ENCODE assay signal across 12 cellular contexts in genomic region chr10:119360181-119360921, GRCh38.
DNase-seq lines count a peak whose midpoint lies in the region; ATAC-seq lines count a peak whose summit lies in the region.
"Had no signal": no experiment of that assay in that cellular context is flagged by ENCODE, and none has a peak within 500 bp of the region (broad histone marks: within the 10 kb centered on the region; RNA-seq: fewer than 3 reads in every experiment).

No MANE protein-coding gene starts in this region.

- POLR2A ChIA-PET in naive thymus-derived CD8-positive, alpha-beta T cell (lab: Charles Lee) = no interaction called here

- peaks cover 23% of the 10 kb centered on the region for H3K4me1 Mint-ChIP-seq in central memory CD8-positive, alpha-beta T cell
- H3K4me1 Mint-ChIP-seq in naive thymus-derived CD8-positive, alpha-beta T cell = peaks cover 9 to 26% (median 11%) of the 10 kb centered on the region in 4 donors

- no peak overlapping the region for H3K4me3 Mint-ChIP-seq in central memory CD8-positive, alpha-beta T cell
- no peak overlapping the region for H3K4me3 Mint-ChIP-seq in naive thymus-derived CD8-positive, alpha-beta T cell

- H3K36me3 Mint-ChIP-seq in central memory CD8-positive, alpha-beta T cell (ENCODE audit: insufficient read depth) = peaks cover 2% of the 10 kb centered on the region
- H3K36me3 Mint-ChIP-seq in naive thymus-derived CD8-positive, alpha-beta T cell = peaks cover 5 to 24% (median 14%) of the 10 kb centered on the region in 3 donors

- no peaks in the 10 kb centered on the region for H3K27me3 Mint-ChIP-seq in central memory CD8-positive, alpha-beta T cell
- H3K27me3 Mint-ChIP-seq in naive thymus-derived CD8-positive, alpha-beta T cell = no peaks in the 10 kb centered on the region

- H3K27ac Mint-ChIP-seq in central memory CD8-positive, alpha-beta T cell (ENCODE audit: low read depth) = peak overlapping the region; percentile 75
- peak overlapping the region in 1 of 10 donors; percentile 58 for H3K27ac Mint-ChIP-seq in naive thymus-derived CD8-positive, alpha-beta T cell

- DNase-seq in NCI-H82 (lab: John Stamatoyannopoulos, UW) (peak; percentile 21), NCI-H82 treated with DMSO at 0.1 percent for 48 hours (lab: John Stamatoyannopoulos, UW; ENCODE audit: unreplicated experiment) (no peak), NAMALWA (ENCODE audit: low spot score) (peak; percentile 60), NCI-H128 (lab: John Stamatoyannopoulos, UW; ENCODE audit: unreplicated experiment) (no peak)
- no peak for DNase-seq in central memory CD8-positive, alpha-beta T cell (ENCODE audit: low spot score in 2 of 2)
- DNase-seq in naive thymus-derived CD8-positive, alpha-beta T cell = peak in 5 of 10 donors; percentile 1 to 57 (median 5)
- DNase-seq: 8988T; activated CD8-positive, alpha-beta memory T cell treated with anti-CD3 and anti-CD28 coated beads for 24 hours; cerebellar nuclear complex; glutamatergic neuron had no signal

- ATAC-seq in central memory CD8-positive, alpha-beta T cell (replicated peaks; ENCODE audit: extremely low read depth, poor library complexity, severe bottlenecking) = no peak
- peak; percentile 37 to 40 for ATAC-seq in naive thymus-derived CD8-positive, alpha-beta T cell
- no peak for ATAC-seq in GM21515 (IDR thresholded peaks at IDR 0.05; ENCODE audit: unreplicated experiment)
- ATAC-seq in HG02973 (IDR thresholded peaks at IDR 0.05; ENCODE audit: unreplicated experiment) = no peak

- H3K9me3 Mint-ChIP-seq in central memory CD8-positive, alpha-beta T cell = peaks cover 14% of the 10 kb centered on the region
- peaks cover 0 to 14% (median 10%) of the 10 kb centered on the region in 9 donors for H3K9me3 Mint-ChIP-seq in naive thymus-derived CD8-positive, alpha-beta T cell

Comparison
In these comparisons a context has a peak if more than half of its experiments do, and no peak if none do; other contexts are left out.
1. DNase-seq: peak in NCI-H82 (single experiment) and NAMALWA (single experiment); none in NCI-H82 treated with DMSO at 0.1 percent for 48 hours (single experiment), central memory CD8-positive, alpha-beta T cell (0 of 2) and NCI-H128 (single experiment).
2. ATAC-seq: peak in naive thymus-derived CD8-positive, alpha-beta T cell (2 of 2); none in central memory CD8-positive, alpha-beta T cell (single experiment), GM21515 (single experiment) and HG02973 (single experiment).